In the genomic region with DNA sequence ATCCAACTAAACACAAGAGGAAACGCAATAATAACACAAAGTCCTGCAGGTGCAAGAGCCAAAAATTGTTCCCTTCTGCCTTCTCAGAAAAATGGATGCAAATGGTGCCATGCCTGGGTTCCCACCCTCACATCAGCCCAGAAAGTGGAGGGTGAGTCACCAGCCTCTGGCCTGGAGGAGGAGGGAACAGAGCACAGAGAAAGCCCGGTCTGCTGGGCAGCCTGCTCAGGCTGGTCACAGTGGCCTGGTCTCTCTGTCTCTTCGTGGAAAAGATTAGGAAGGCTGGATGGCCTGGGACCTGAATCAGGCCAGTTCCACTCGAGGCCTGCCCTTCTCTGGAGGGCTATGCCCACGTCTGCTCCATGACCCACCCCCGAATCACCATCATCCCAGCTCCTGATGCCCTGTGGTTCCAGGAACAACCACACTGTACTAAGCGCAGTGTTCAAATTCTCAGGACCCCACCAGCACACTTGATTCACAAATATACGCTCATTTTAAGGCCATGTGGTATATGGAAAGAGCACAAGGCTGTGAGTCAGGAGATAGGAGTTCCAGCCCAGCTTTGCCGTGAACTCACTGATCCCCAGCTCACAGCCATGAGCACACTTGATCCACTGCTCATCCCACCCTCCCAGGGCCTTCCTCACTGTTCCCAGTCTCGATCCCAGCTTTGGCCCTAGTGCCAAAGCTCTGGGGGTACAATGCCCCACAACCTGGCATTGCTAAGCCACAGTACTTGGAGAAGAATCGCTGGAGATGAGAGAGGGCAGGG, we compare ENCODE assay signal across 14 cellular contexts.
DNase-seq lines count a peak whose midpoint lies in the region; ATAC-seq, FAIRE-seq and TF ChIP-seq lines count a peak whose summit lies in the region.
"Had no signal": no experiment of that assay in that cellular context is flagged by ENCODE, and none has a peak within 500 bp of the region (broad histone marks: within the 10 kb centered on the region; RNA-seq: fewer than 3 reads in every experiment).

No MANE protein-coding gene starts in this region.

- H3K9ac ChIP-seq in PC-3 (ENCODE audit: low read length) (no peak overlapping the region), H1 (replicated peaks in 1 of 4; ENCODE audit: extremely low read depth in 1 of 4, low read depth in 3 of 4, low read length in 3 of 4) (no peak overlapping the region), neuronal stem cell (ENCODE audit: low read depth, low read length, poor library complexity) (no peak overlapping the region)
- H3K9ac ChIP-seq: BLaER1 treated with 17β-estradiol and CSF1 and Interleukin-3, amounts not matched to agents 10 nM and 100 nM had no signal

- H2BK12ac ChIP-seq in H1 (ENCODE audit: low read depth, low read length) = no peak overlapping the region
- no peak overlapping the region for H2BK12ac ChIP-seq in neuronal stem cell (ENCODE audit: low read length)

- H3K79me1 ChIP-seq in H1 (ENCODE audit: low read depth, low read length) (no peaks in the 10 kb centered on the region), neuronal stem cell (ENCODE audit: low read depth, low read length) (no peaks in the 10 kb centered on the region)

- no peak overlapping the region for H3K27ac Mint-ChIP-seq in stimulated activated effector memory CD8-positive, alpha-beta T cell treated with anti-CD3 and anti-CD28 coated beads, Interleukin-12 subunit alpha, Interleukin-12 subunit beta, amount 100 ng/mL, for 72 hours
- H3K27ac Mint-ChIP-seq: activated naive CD8-positive, alpha-beta T cell treated with anti-CD3 and anti-CD28 coated beads, Interleukin-2, amount 50 U/mL, for 24 hours had no signal

- no peak overlapping the region for H3K56ac ChIP-seq in H1 (replicated peaks; ENCODE audit: insufficient read length, low read depth, low read length)

- H3K27ac ChIP-seq in PC-3 (ENCODE audit: low read length) (no peak overlapping the region), H1 (ENCODE audit: low read depth, low read length) (no peak overlapping the region), neuronal stem cell (replicated peaks; ENCODE audit: low read length) (no peak overlapping the region)
- H3K27ac ChIP-seq: BLaER1 treated with 17β-estradiol and CSF1 and Interleukin-3, amounts not matched to agents 10 nM and 100 nM had no signal

- H4K5ac ChIP-seq in H1 (ENCODE audit: insufficient read length, low read depth, low read length) = no peak overlapping the region

- H3K9me2 ChIP-seq in PC-3 (replicated peaks; ENCODE audit: low read length) = no peaks in the 10 kb centered on the region

- no peak overlapping the region; the same call in 1 of the 2 replicates for H2BK5ac ChIP-seq in H1 (ENCODE audit: low read depth, low read length)
- no peak overlapping the region for H2BK5ac ChIP-seq in neuronal stem cell (ENCODE audit: low read length)

- H3K14ac ChIP-seq in H1 (ENCODE audit: insufficient read length) (no peak overlapping the region), neuronal stem cell (ENCODE audit: low read length) (no peak overlapping the region)

- H3K36me3 Mint-ChIP-seq in stimulated activated effector memory CD8-positive, alpha-beta T cell treated with anti-CD3 and anti-CD28 coated beads, Interleukin-12 subunit alpha, Interleukin-12 subunit beta, amount 100 ng/mL, for 72 hours = no peaks in the 10 kb centered on the region

- POLR2A ChIA-PET in PC-3 (lab: Charles Lee; ENCODE audit: unreplicated experiment) (no interaction called here), H1 (lab: Charles Lee; ENCODE audit: partially characterized antibody) (no interaction called here)

- H3K4ac ChIP-seq in H1 (replicated peaks; ENCODE audit: insufficient read length, low read depth, low read length) (no peak overlapping the region), neuronal stem cell (ENCODE audit: low read length) (no peak overlapping the region)

- no peak for TF ChIP-seq POLR2A in H1 (IDR thresholded peaks at IDR 0.05; ENCODE audit: control extremely low read depth in 1 of 2, low read depth in 2 of 2, low read length in 2 of 2)

- no peak overlapping the region for H4K91ac ChIP-seq in H1 (replicated peaks; ENCODE audit: insufficient read length, low read length)
- no peak overlapping the region for H4K91ac ChIP-seq in neuronal stem cell (ENCODE audit: low read depth, low read length, poor library complexity)

- H2BK15ac ChIP-seq in H1 (ENCODE audit: low read length) (no peak overlapping the region), neuronal stem cell (ENCODE audit: low read length) (no peak overlapping the region)

- 89% methylated on average over 11 of the region's 11 CpGs; no CpG with 5 or more reads in 1 of the 2 experiments for WGBS in H1 (ENCODE audit: extremely low coverage in 1 of 2, insufficient coverage in 1 of 2, insufficient read length in 1 of 2, insufficient replicate concordance in 2 of 2, low coverage in 1 of 2, low lambda C conversion rate in 2 of 2, missing lambda C conversion rate in 1 of 2), 2 experiments
- WGBS in neuronal stem cell (ENCODE audit: extremely low coverage in 2 of 2, insufficient read length in 2 of 2, insufficient replicate concordance in 1 of 2), 2 donors = no CpG with 5 or more reads among the region's 11 CpGs

- DNase-seq in DMS53 (lab: John Stamatoyannopoulos, UW) (peak; percentile 94), PC-3 (peak; percentile 5), H1 (ENCODE audit: low read depth in 1 of 2, low spot score in 2 of 2) (no peak), neuronal stem cell (ENCODE audit: low spot score) (no peak), occipital lobe (lab: John Stamatoyannopoulos, UW) (no peak), frontal cortex (ENCODE audit: low spot score in 2 of 2) (no peak), head of caudate nucleus (no peak)
- DNase-seq in stimulated activated effector memory CD8-positive, alpha-beta T cell treated with anti-CD3 and anti-CD28 coated beads, Interleukin-12 subunit alpha, Interleukin-12 subunit beta, amount 100 ng/mL, for 72 hours (ENCODE audit: low spot score in 2 of 2) = no peak
- DNase-seq: activated naive CD8-positive, alpha-beta T cell treated with anti-CD3 and anti-CD28 coated beads, Interleukin-2, amount 50 U/mL, for 24 hours; MV-4-11; nucleus accumbens; stimulated activated CD4-positive, alpha-beta T cell treated with anti-CD3 and anti-CD28 coated beads, Interleukin-2, amount 100 ng/mL, for 24 hours; stomach had no signal

- no peak overlapping the region for H2BK20ac ChIP-seq in H1 (ENCODE audit: low read length)

- H3K23ac ChIP-seq in H1 (ENCODE audit: insufficient read length) = no peak overlapping the region
- H3K23ac ChIP-seq in neuronal stem cell (ENCODE audit: low read depth, low read length, poor library complexity) = no peak overlapping the region

- peak overlapping the region; percentile 80; the same call in 1 of the 2 replicates for H4K8ac ChIP-seq in H1 (ENCODE audit: extremely low read depth, insufficient read depth, low read length)
- H4K8ac ChIP-seq in neuronal stem cell (ENCODE audit: low read depth, low read length) = no peak overlapping the region

- H3F3A ChIP-seq in PC-3 (ENCODE audit: low read length, unreplicated experiment) = no peaks in the 10 kb centered on the region

- no peaks in the 10 kb centered on the region for H3K36me3 ChIP-seq in PC-3 (ENCODE audit: low read depth, low read length)
- H3K36me3 ChIP-seq in H1 (ENCODE audit: control insufficient read depth in 2 of 4, insufficient read depth in 4 of 4, low read length in 3 of 4) = no peaks in the 10 kb centered on the region
- H3K36me3 ChIP-seq in neuronal stem cell (replicated peaks in 1 of 2; ENCODE audit: control insufficient read depth in 2 of 2, insufficient read depth in 2 of 2, low read length in 2 of 2) = no peaks in the 10 kb centered on the region
- H3K36me3 ChIP-seq: BLaER1 treated with 17β-estradiol and CSF1 and Interleukin-3, amounts not matched to agents 10 nM and 100 nM; stomach had no signal

- H3K4me1 Mint-ChIP-seq in stimulated activated effector memory CD8-positive, alpha-beta T cell treated with anti-CD3 and anti-CD28 coated beads, Interleukin-12 subunit alpha, Interleukin-12 subunit beta, amount 100 ng/mL, for 72 hours = peaks cover 5% of the 10 kb centered on the region
- H3K4me1 Mint-ChIP-seq: activated naive CD8-positive, alpha-beta T cell treated with anti-CD3 and anti-CD28 coated beads, Interleukin-2, amount 50 U/mL, for 24 hours had no signal

- TF ChIP-seq CTCF in PC-3 (conservative IDR thresholded peaks at IDR 0.05; ENCODE audit: low read depth, low read length) = no peak
- no peak for TF ChIP-seq CTCF in H1 (IDR thresholded peaks at IDR 0.05; ENCODE audit: control extremely low read depth in 1 of 3, insufficient read depth in 1 of 3, low read depth in 1 of 3, low read length in 3 of 3)

- H4K20me1 ChIP-seq in PC-3 (ENCODE audit: low read length) = no peaks in the 10 kb centered on the region
- H4K20me1 ChIP-seq in H1 (replicated peaks in 1 of 2; ENCODE audit: control insufficient read depth in 1 of 2, insufficient read depth in 2 of 2, low read length in 2 of 2) = no peaks in the 10 kb centered on the region
- H4K20me1 ChIP-seq: BLaER1 treated with 17β-estradiol and CSF1 and Interleukin-3, amounts not matched to agents 10 nM and 100 nM had no signal

- H3K79me2 ChIP-seq in PC-3 (ENCODE audit: low read length) (no peaks in the 10 kb centered on the region), H1 (ENCODE audit: control insufficient read depth in 1 of 2, insufficient read depth in 2 of 2, low read length in 2 of 2) (no peaks in the 10 kb centered on the region)

- no peak overlapping the region for H3K4me3 Mint-ChIP-seq in stimulated activated effector memory CD8-positive, alpha-beta T cell treated with anti-CD3 and anti-CD28 coated beads, Interleukin-12 subunit alpha, Interleukin-12 subunit beta, amount 100 ng/mL, for 72 hours
- H3K4me3 Mint-ChIP-seq: activated naive CD8-positive, alpha-beta T cell treated with anti-CD3 and anti-CD28 coated beads, Interleukin-2, amount 50 U/mL, for 24 hours had no signal

- no peak for TF ChIP-seq EP300 in H1 (IDR thresholded peaks at IDR 0.05; ENCODE audit: borderline replicate concordance in 1 of 2, low read depth in 2 of 2, low read length in 2 of 2)

- CTCF ChIA-PET in PC-3 (lab: Charles Lee) = no interaction called here
- CTCF ChIA-PET in H1 (lab: Charles Lee; ENCODE audit: partially characterized antibody) = interaction anchor here (0.8 kb wide), 1 partner anchor 50 kb away, joined by 3 read pairs; no protein-coding TSS in a partner anchor

- H3K18ac ChIP-seq in H1 (ENCODE audit: extremely low read depth, low read length) (no peak overlapping the region; the same call in 1 of the 2 replicates), neuronal stem cell (ENCODE audit: low read length) (peak overlapping the region; percentile 31)

- intact Hi-C loops in PC-3 (cut with micrococcal nuclease) (no loop called here), head of caudate nucleus (cut with DNase I) (no loop called here)

- H3K9me3 ChIP-seq in PC-3 (ENCODE audit: low read length) = no peaks in the 10 kb centered on the region
- H3K9me3 ChIP-seq in H1 (ENCODE audit: insufficient read depth in 2 of 2, low read depth in 1 of 2, low read length in 1 of 2) = no peaks in the 10 kb centered on the region
- no peaks in the 10 kb centered on the region for H3K9me3 ChIP-seq in neuronal stem cell (replicated peaks in 1 of 2; ENCODE audit: control insufficient read depth in 2 of 2, insufficient read depth in 1 of 2, low read depth in 1 of 2, low read length in 2 of 2)
- H3K9me3 ChIP-seq: BLaER1 treated with 17β-estradiol and CSF1 and Interleukin-3, amounts not matched to agents 10 nM and 100 nM; stomach had no signal

- H3K27me3 ChIP-seq in PC-3 (ENCODE audit: low read length) (no peaks in the 10 kb centered on the region), H1 (replicated peaks in 1 of 4; ENCODE audit: control insufficient read depth in 3 of 4, extremely low read depth in 1 of 4, insufficient read depth in 3 of 4, low read length in 3 of 4) (no peaks in the 10 kb centered on the region), neuronal stem cell (ENCODE audit: control insufficient read depth in 3 of 3, insufficient read depth in 3 of 3, low read depth in 1 of 3, low read length in 3 of 3) (no peaks in the 10 kb centered on the region)
- H3K27me3 ChIP-seq: BLaER1 treated with 17β-estradiol and CSF1 and Interleukin-3, amounts not matched to agents 10 nM and 100 nM; stomach had no signal

- H2AK5ac ChIP-seq in H1 (ENCODE audit: low read depth, low read length) = peak overlapping the region; percentile 39; the same call in 1 of the 2 replicates
- H2AK5ac ChIP-seq in neuronal stem cell (ENCODE audit: low read depth, low read length) = no peak overlapping the region

- H3K4me2 ChIP-seq in PC-3 (ENCODE audit: low read length) = no peak overlapping the region
- no peak overlapping the region for H3K4me2 ChIP-seq in H1 (ENCODE audit: insufficient read depth in 1 of 2, low read depth in 2 of 2, low read length in 2 of 2)
- H3K4me2 ChIP-seq in neuronal stem cell (ENCODE audit: insufficient read depth, low read length, poor library complexity, severe bottlenecking) = no peak overlapping the region

- H2BK120ac ChIP-seq in H1 (replicated peaks; ENCODE audit: low read depth, low read length) = no peak overlapping the region
- H2BK120ac ChIP-seq in neuronal stem cell (ENCODE audit: low read depth, low read length) = no peak overlapping the region

- H3K4me1 ChIP-seq in PC-3 (ENCODE audit: insufficient read depth, low read length) (peaks cover 11% of the 10 kb centered on the region), H1 (replicated peaks in 1 of 4; ENCODE audit: control insufficient read depth in 3 of 4, insufficient read depth in 4 of 4, low read length in 3 of 4) (no peaks in the 10 kb centered on the region), neuronal stem cell (ENCODE audit: control insufficient read depth in 2 of 2, insufficient read depth in 1 of 2, low read depth in 1 of 2, low read length in 2 of 2) (peaks cover 0 to 3% of the 10 kb centered on the region in 2 donors)

- no peak overlapping the region for H2AFZ ChIP-seq in PC-3 (ENCODE audit: low read length)
- H2AFZ ChIP-seq in H1 (ENCODE audit: low read length) = no peak overlapping the region
- H2AFZ ChIP-seq in neuronal stem cell (ENCODE audit: low read length) = no peak overlapping the region

- H3K4me3 ChIP-seq in PC-3 (ENCODE audit: low read length) = no peak overlapping the region
- H3K4me3 ChIP-seq in H1 (ENCODE audit: extremely low read depth in 1 of 4, insufficient read depth in 2 of 4, low read depth in 3 of 4, low read length in 4 of 4) = no peak overlapping the region
- no peak overlapping the region for H3K4me3 ChIP-seq in neuronal stem cell (ENCODE audit: low read length in 2 of 2)
- H3K4me3 ChIP-seq: BLaER1 treated with 17β-estradiol and CSF1 and Interleukin-3, amounts not matched to agents 10 nM and 100 nM; stomach had no signal

- FAIRE-seq in H1 (lab: Jason Lieb, UNC) (no peak), frontal cortex (lab: Jason Lieb, UNC) (no peak)

- no peaks in the 10 kb centered on the region for H3K23me2 ChIP-seq in H1 (ENCODE audit: low read depth, low read length)

- ATAC-seq in PC-3 = peak; percentile 45; the same call in 1 of the 2 replicates
- no peak for ATAC-seq in stimulated activated effector memory CD8-positive, alpha-beta T cell treated with anti-CD3 and anti-CD28 coated beads, Interleukin-12 subunit alpha, Interleukin-12 subunit beta, amount 100 ng/mL, for 72 hours
- ATAC-seq: activated naive CD8-positive, alpha-beta T cell treated with anti-CD3 and anti-CD28 coated beads, Interleukin-2, amount 50 U/mL, for 24 hours had no signal

- no peaks in the 10 kb centered on the region for H3K9me3 Mint-ChIP-seq in stimulated activated effector memory CD8-positive, alpha-beta T cell treated with anti-CD3 and anti-CD28 coated beads, Interleukin-12 subunit alpha, Interleukin-12 subunit beta, amount 100 ng/mL, for 72 hours
- H3K9me3 Mint-ChIP-seq: activated naive CD8-positive, alpha-beta T cell treated with anti-CD3 and anti-CD28 coated beads, Interleukin-2, amount 50 U/mL, for 24 hours had no signal

- no peak for TF ChIP-seq RAD21 in H1 (IDR thresholded peaks at IDR 0.05 in 1 of 2, conservative IDR thresholded peaks at IDR 0.05 in 1 of 2; ENCODE audit: low read depth in 2 of 2, low read length in 2 of 2)

- BruUV-seq in PC-3 (replicated peaks; lab: Mats Ljungman, UMichigan) = no TSS peak

Comparison
In these comparisons a context has a peak if more than half of its experiments do, and no peak if none do; other contexts are left out.
1. DNase-seq: peak in DMS53 (single experiment) and PC-3 (single experiment); none in H1 (0 of 2), neuronal stem cell (single experiment), occipital lobe (single experiment), stimulated activated effector memory CD8-positive, alpha-beta T cell treated with anti-CD3 and anti-CD28 coated beads, Interleukin-12 subunit alpha, Interleukin-12 subunit beta, amount 100 ng/mL, for 72 hours (0 of 2), frontal cortex (0 of 2) and head of caudate nucleus (0 of 42).